Comparison of ENCODE assay signal across 1 cellular context in genomic region chr19:10419200-10419645, GRCh38.
TF ChIP-seq lines count a peak whose summit lies in the region.

No MANE protein-coding gene starts in this region.

TF ChIP-seq in endothelial cell of umbilical vein, 7 proteins besides CTCF, POLR2A, EP300 and RAD21 (continued from another document):
- TF ChIP-seq JUN (IDR thresholded peaks at IDR 0.05; ENCODE audit: borderline replicate concordance, insufficient read depth, insufficient read length, low read depth): no peak
- TF ChIP-seq FOS (IDR thresholded peaks at IDR 0.05; ENCODE audit: borderline replicate concordance, insufficient read depth, low read length): no peak
- no peak for TF ChIP-seq MAX (IDR thresholded peaks at IDR 0.05; ENCODE audit: insufficient read depth, insufficient read length)
- no peak for TF ChIP-seq POLR2AphosphoS5 (IDR thresholded peaks at IDR 0.05; ENCODE audit: insufficient read depth, low read depth, low read length)
- no peak for TF ChIP-seq EZH2 (IDR thresholded peaks at IDR 0.05; ENCODE audit: borderline replicate concordance, low read depth, low read length, severe bottlenecking)
TF ChIP-seq in endothelial cell of umbilical vein: peak in this region for 0.
